Comparison of ENCODE assay signal across 8 cellular contexts in genomic region chr2:201127570-201127969, GRCh38. TPM values are rescaled to one million over a fixed set of nuclear protein-coding genes. Genes with fewer than 3 reads are reported as not detected.
DNase-seq lines count a peak whose midpoint lies in the region; ATAC-seq, FAIRE-seq and TF ChIP-seq lines count a peak whose summit lies in the region.

No MANE protein-coding gene starts in this region.

- H3K4me1 ChIP-seq in CD8-positive, alpha-beta T cell (ENCODE audit: insufficient read depth, low read length) = peaks cover 88% of the 10 kb centered on the region
- H3K4me1 ChIP-seq in right cardiac atrium (ENCODE audit: control insufficient read depth, insufficient read depth, low read length) = peaks cover 45% of the 10 kb centered on the region

- peak overlapping the region; percentile 37 for H3K4me3 ChIP-seq in CD8-positive, alpha-beta T cell (ENCODE audit: low read depth, low read length)
- peak overlapping the region; percentile 34 for H3K4me3 ChIP-seq in right cardiac atrium (ENCODE audit: low read length)

- H3K27ac ChIP-seq in CD8-positive, alpha-beta T cell (ENCODE audit: low read depth, low read length) = peak overlapping the region; percentile 59
- H3K27ac ChIP-seq in right cardiac atrium (ENCODE audit: low read length) = peak overlapping the region; percentile 100

- no peak for TF ChIP-seq CTCF in CD8-positive, alpha-beta T cell (IDR thresholded peaks at IDR 0.05)
- TF ChIP-seq CTCF in D721Med (IDR thresholded peaks at IDR 0.05; ENCODE audit: insufficient read depth, missing control alignments) = no peak

- CTCF ChIA-PET in CD8-positive, alpha-beta T cell (lab: Charles Lee) = interaction anchor here (1.0 to 1.8 kb wide), 3 partner anchors 14 to 105 kb away, joined by 3 to 9 read pairs (median 5); partner anchors contain the start of gene CASP10

- peaks cover 2% of the 10 kb centered on the region for H3K36me3 ChIP-seq in CD8-positive, alpha-beta T cell (ENCODE audit: insufficient read depth, low read length)

- FAIRE-seq in D721Med (lab: Jason Lieb, UNC) = no peak

- H3K36me3 Mint-ChIP-seq in CD8-positive, alpha-beta T cell = peaks cover 38% of the 10 kb centered on the region

- POLR2A ChIA-PET in CD8-positive, alpha-beta T cell (lab: Charles Lee) = interaction anchor here (1.0 to 2.0 kb wide), 4 partner anchors 27 to 251 kb away, joined by 3 to 6 read pairs (median 4); partner anchors contain the start of gene NIF3L1

- no peaks in the 10 kb centered on the region for H3K27me3 ChIP-seq in CD8-positive, alpha-beta T cell (ENCODE audit: insufficient read depth, low read length)
- H3K27me3 ChIP-seq in right cardiac atrium (ENCODE audit: control insufficient read depth, insufficient read depth) = no peaks in the 10 kb centered on the region

- peak; percentile 30 for ATAC-seq in CD8-positive, alpha-beta T cell
- peak; percentile 34 to 44 for ATAC-seq in right cardiac atrium
- no peak for ATAC-seq in HG03045 (IDR thresholded peaks at IDR 0.05; ENCODE audit: unreplicated experiment)

- peak overlapping the region; percentile 99 for H3K4me3 Mint-ChIP-seq in CD8-positive, alpha-beta T cell

- DNase-seq in CD8-positive, alpha-beta T cell = peak in 3 of 7 experiments; percentile 30 to 44 (median 38)
- DNase-seq in NCI-H460 (ENCODE audit: extremely low read depth, low read depth) (peak; percentile 70), anterior cingulate cortex (lab: John Stamatoyannopoulos, UW) (peak in 46 of 58 donors; percentile 4 to 85 (median 39)), right cardiac atrium (peak in 1 of 3 donors; percentile 27), D721Med (ENCODE audit: insufficient read length, low spot score) (no peak), NCI-H187 (lab: John Stamatoyannopoulos, UW) (no peak)
- peak; percentile 49 for DNase-seq in stimulated activated CD4-positive, alpha-beta T cell treated with anti-CD3 and anti-CD28 coated beads, Interleukin-4, amount 100 ng/mL, for 1 hour

- H3K4me1 Mint-ChIP-seq in CD8-positive, alpha-beta T cell (ENCODE audit: low read depth) = peaks cover 91% of the 10 kb centered on the region

- H3K9me3 ChIP-seq in CD8-positive, alpha-beta T cell (ENCODE audit: low read length) = no peaks in the 10 kb centered on the region
- no peaks in the 10 kb centered on the region for H3K9me3 ChIP-seq in right cardiac atrium (ENCODE audit: control insufficient read depth, low read length)

- intact Hi-C loops in CD8-positive, alpha-beta T cell (cut with DNase I, micrococcal nuclease) = loop anchor here in 1 of 2 experiments (1.0 kb wide), 1 partner anchor 9 kb away; no protein-coding TSS in a partner anchor
- intact Hi-C loops in right cardiac atrium (cut with DNase I) = no loop called here

- H3K27ac Mint-ChIP-seq in CD8-positive, alpha-beta T cell = peak overlapping the region; percentile 97

- no peaks in the 10 kb centered on the region for H3K27me3 Mint-ChIP-seq in CD8-positive, alpha-beta T cell (ENCODE audit: low read depth)

- no peaks in the 10 kb centered on the region for H3K9me3 Mint-ChIP-seq in CD8-positive, alpha-beta T cell

- WGBS in right cardiac atrium = 12% methylated on average over 5 of the region's 5 CpGs

RNA-seq across cellular contexts. Expression of gene CFLAR, which starts 11.6 kb away (rescaled TPM):
- total RNA-seq in CD8-positive, alpha-beta T cell = 100 to 1,000 TPM; 153 to 156 TPM
- 70.1 and 71.1 TPM in 2 replicates for total RNA-seq in NCI-H460 (2014; rRNA removed; shearing (Covaris generic))
- polyA plus RNA-seq in NCI-H460 (2014; cell fraction: nucleus; rRNA removed) = 36.7 and 39.2 TPM in 2 replicates
- total RNA-seq in right cardiac atrium = 100 to 1,000 TPM; 232 to 310 (median 267) TPM
- 134 TPM for polyA plus RNA-seq in right cardiac atrium

RNA-seq across cellular contexts. Expression of gene CASP10, which starts 55.4 kb away (rescaled TPM):
- 10 to 100 TPM in 1 of 2 experiments, 1 to 10 TPM in 1; 9.8 to 10.4 TPM for total RNA-seq in CD8-positive, alpha-beta T cell
- total RNA-seq in NCI-H460 (2014; rRNA removed; shearing (Covaris generic)) = 12.7 and 13.0 TPM in 2 replicates
- polyA plus RNA-seq in NCI-H460 (2014; cell fraction: nucleus; rRNA removed) = 9.8 and 12.9 TPM in 2 replicates
- total RNA-seq in right cardiac atrium = 1 to 10 TPM; 5.3 to 6.8 (median 5.8) TPM
- 3.6 TPM for polyA plus RNA-seq in right cardiac atrium

RNA-seq across cellular contexts. Expression of gene NDUFB3, which starts 55.8 kb away (rescaled TPM):
- 10 to 100 TPM; 11.6 to 13.1 TPM for total RNA-seq in CD8-positive, alpha-beta T cell
- total RNA-seq in NCI-H460 (2014; rRNA removed; shearing (Covaris generic)) = 106 and 123 TPM in 2 replicates
- polyA plus RNA-seq in NCI-H460 (2014; cell fraction: nucleus; rRNA removed) = 143 and 221 TPM in 2 replicates
- 100 to 1,000 TPM; 296 to 384 (median 313) TPM for total RNA-seq in right cardiac atrium
- 503 TPM for polyA plus RNA-seq in right cardiac atrium

RNA-seq across cellular contexts. Expression of gene HYCC2, which starts 56.1 kb away (rescaled TPM):
- total RNA-seq in CD8-positive, alpha-beta T cell = 10 to 100 TPM; 35.7 to 36.8 TPM
- total RNA-seq in NCI-H460 (2014; rRNA removed; shearing (Covaris generic)) = 6.6 and 8.6 TPM in 2 replicates
- 4.6 and 5.3 TPM in 2 replicates for polyA plus RNA-seq in NCI-H460 (2014; cell fraction: nucleus; rRNA removed)
- 10 to 100 TPM in 3 of 4 donors, 1 to 10 TPM in 1; 9.7 to 17.2 (median 13.4) TPM for total RNA-seq in right cardiac atrium
- polyA plus RNA-seq in right cardiac atrium = 3.1 TPM

Comparison
In these comparisons a context has a peak if more than half of its experiments do, and no peak if none do; other contexts are left out.
1. DNase-seq: peak in NCI-H460 (single experiment), anterior cingulate cortex (46 of 58) and stimulated activated CD4-positive, alpha-beta T cell treated with anti-CD3 and anti-CD28 coated beads, Interleukin-4, amount 100 ng/mL, for 1 hour (single experiment); none in D721Med (single experiment) and NCI-H187 (0 of 2).